Comparison of ENCODE assay signal across 15 cellular contexts in the genomic region with DNA sequence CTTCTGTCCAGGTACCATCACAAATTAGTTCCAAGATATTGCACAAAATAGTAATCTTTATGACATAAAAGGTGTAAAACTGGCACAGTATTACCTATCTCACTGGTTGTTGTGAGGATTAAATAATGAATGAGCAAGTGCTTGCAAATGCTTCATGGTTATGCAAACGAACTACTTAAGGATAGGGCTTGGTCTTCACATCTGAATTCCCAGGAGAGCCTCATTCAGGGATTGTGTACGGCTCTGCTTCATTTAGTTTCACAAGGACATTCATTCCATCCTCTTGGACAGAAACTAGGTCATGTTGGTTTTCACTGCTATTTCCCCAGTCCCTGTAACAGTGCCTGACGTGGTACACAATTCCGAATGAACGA. TPM values are rescaled to one million over a fixed set of nuclear protein-coding genes. Genes with fewer than 3 reads are reported as not detected.
DNase-seq lines count a peak whose midpoint lies in the region; ATAC-seq, FAIRE-seq and TF ChIP-seq lines count a peak whose summit lies in the region.
"Had no signal": no experiment of that assay in that cellular context is flagged by ENCODE, and none has a peak within 500 bp of the region (broad histone marks: within the 10 kb centered on the region; RNA-seq: fewer than 3 reads in every experiment).

No MANE protein-coding gene starts in this region.

- no peak overlapping the region for H3K27ac ChIP-seq in GM23338 (ENCODE audit: low read depth)
- no peak overlapping the region for H3K27ac ChIP-seq in H1 (ENCODE audit: low read depth, low read length)
- H3K27ac ChIP-seq in gastrocnemius medialis = no peak overlapping the region

- ATAC-seq in GM23338 = peak; percentile 40; the same call in 2 of the 3 replicates
- no peak for ATAC-seq in GM21526 (IDR thresholded peaks at IDR 0.05; ENCODE audit: low FRiP score, unreplicated experiment)
- no peak for ATAC-seq in gastrocnemius medialis

- TF ChIP-seq RAD21 in H1 (IDR thresholded peaks at IDR 0.05 in 1 of 2, conservative IDR thresholded peaks at IDR 0.05 in 1 of 2; ENCODE audit: low read depth in 2 of 2, low read length in 2 of 2) = no peak

- POLR2A ChIA-PET in H1 (lab: Charles Lee; ENCODE audit: partially characterized antibody) = no interaction called here

- no peak overlapping the region for H3K9ac ChIP-seq in H1 (replicated peaks in 1 of 4; ENCODE audit: extremely low read depth in 1 of 4, low read depth in 3 of 4, low read length in 3 of 4)

- H2BK20ac ChIP-seq in H1 (ENCODE audit: low read length) = no peak overlapping the region

- H3K4me1 ChIP-seq in GM23338 (ENCODE audit: insufficient read depth) (peaks cover 16% of the 10 kb centered on the region), H1 (replicated peaks in 1 of 4; ENCODE audit: control insufficient read depth in 3 of 4, insufficient read depth in 4 of 4, low read length in 3 of 4) (peaks cover 0 to 10% (median 4%) of the 10 kb centered on the region in 4 experiments; a peak in 4 of 7 replicates), gastrocnemius medialis (no peaks in the 10 kb centered on the region)

- H3K36me3 ChIP-seq in GM23338 (ENCODE audit: insufficient read depth) = no peaks in the 10 kb centered on the region
- H3K36me3 ChIP-seq in H1 (ENCODE audit: control insufficient read depth in 2 of 4, insufficient read depth in 4 of 4, low read length in 3 of 4) = no peaks in the 10 kb centered on the region
- H3K36me3 ChIP-seq in gastrocnemius medialis = no peaks in the 10 kb centered on the region

- no peak overlapping the region for H2BK120ac ChIP-seq in H1 (replicated peaks; ENCODE audit: low read depth, low read length)

- H3K4ac ChIP-seq in H1 (replicated peaks; ENCODE audit: insufficient read length, low read depth, low read length) = no peak overlapping the region

- H3K4me3 ChIP-seq in GM23338 (no peak overlapping the region), H1 (ENCODE audit: extremely low read depth in 1 of 4, insufficient read depth in 2 of 4, low read depth in 3 of 4, low read length in 4 of 4) (0 out of 8 replicates have a peak overlapping the region, but pooled peaks of 1 of the 4 experiments have one; percentile 13), gastrocnemius medialis (no peak overlapping the region)
- H3K4me3 ChIP-seq: skin epidermis had no signal

- H3K27ac Mint-ChIP-seq in GM23338 = no peak overlapping the region
- peak overlapping the region; percentile 70 for H3K27ac Mint-ChIP-seq in osteocyte (ENCODE audit: unreplicated experiment)
- H3K27ac Mint-ChIP-seq: CD4-positive, alpha-beta T cell; T-helper 17 cell had no signal

- H3K23me2 ChIP-seq in H1 (ENCODE audit: low read depth, low read length) = no peaks in the 10 kb centered on the region

- H3F3A ChIP-seq in GM23338 (replicated peaks; ENCODE audit: low read depth) = no peaks in the 10 kb centered on the region

- H3K4me2 ChIP-seq in GM23338 (peak overlapping the region; percentile 36; the same call in 1 of the 2 replicates), H1 (ENCODE audit: insufficient read depth in 1 of 2, low read depth in 2 of 2, low read length in 2 of 2) (peak overlapping the region in 1 of 2 experiments; percentile 26; a peak in 1 of 4 replicates)

- 78% methylated on average over 5 of the region's 5 CpGs; no CpG with 5 or more reads in 1 of the 2 experiments for WGBS in H1 (ENCODE audit: extremely low coverage in 1 of 2, insufficient coverage in 1 of 2, insufficient read length in 1 of 2, insufficient replicate concordance in 2 of 2, low coverage in 1 of 2, low lambda C conversion rate in 2 of 2, missing lambda C conversion rate in 1 of 2), 2 experiments

- H3K9me3 ChIP-seq in H1 (ENCODE audit: insufficient read depth in 2 of 2, low read depth in 1 of 2, low read length in 1 of 2) = peaks cover 3 to 5% of the 10 kb centered on the region in 2 experiments; a peak in 1 of 4 replicates
- H3K9me3 ChIP-seq in gastrocnemius medialis = no peaks in the 10 kb centered on the region

- CTCF ChIA-PET in H1 (lab: Charles Lee; ENCODE audit: partially characterized antibody) = no interaction called here

- H2BK5ac ChIP-seq in H1 (ENCODE audit: low read depth, low read length) = no peak overlapping the region

- H3K4me3 Mint-ChIP-seq in GM23338 (no peak overlapping the region), osteocyte (ENCODE audit: unreplicated experiment) (no peak overlapping the region)
- H3K4me3 Mint-ChIP-seq: CD4-positive, alpha-beta T cell; T-helper 17 cell had no signal

- FAIRE-seq in H1 (lab: Jason Lieb, UNC) = peak; percentile 66
- FAIRE-seq: endometrium had no signal

- in situ Hi-C loops in ACHN (cut with HindIII; ENCODE audit: low pct_ligation_motif_present, low pct_unique_long_range_greater_than_20kb, low sequenced_read_pairs) = no loop called here
- in situ Hi-C loops in gastrocnemius medialis (cut with MboI; ENCODE audit: low sequenced_read_pairs in 4 of 4) = no loop called here

- H2BK12ac ChIP-seq in H1 (ENCODE audit: low read depth, low read length) = no peak overlapping the region

- H3K36me3 Mint-ChIP-seq in GM23338 (ENCODE audit: low read depth) (peaks cover 8% of the 10 kb centered on the region; the same call in 2 of the 3 replicates), osteocyte (ENCODE audit: unreplicated experiment) (peaks cover 2% of the 10 kb centered on the region)

- H2BK15ac ChIP-seq in H1 (ENCODE audit: low read length) = no peak overlapping the region; the same call in 1 of the 2 replicates

- H4K20me1 ChIP-seq in GM23338 (replicated peaks; ENCODE audit: insufficient read depth) (no peaks in the 10 kb centered on the region), H1 (replicated peaks in 1 of 2; ENCODE audit: control insufficient read depth in 1 of 2, insufficient read depth in 2 of 2, low read length in 2 of 2) (no peaks in the 10 kb centered on the region)

- intact Hi-C loops in gastrocnemius medialis (cut with DNase I; ENCODE audit: low total_unique reads) = no loop called here

- no peak overlapping the region for H2AK5ac ChIP-seq in H1 (ENCODE audit: low read depth, low read length)

- peak overlapping the region; percentile 48 for H4K5ac ChIP-seq in H1 (ENCODE audit: insufficient read length, low read depth, low read length)

- H3K56ac ChIP-seq in H1 (replicated peaks; ENCODE audit: insufficient read length, low read depth, low read length) = no peak overlapping the region

- no peak overlapping the region for H3K14ac ChIP-seq in H1 (ENCODE audit: insufficient read length)

- H2AFZ ChIP-seq in GM23338 = no peak overlapping the region
- H2AFZ ChIP-seq in H1 (ENCODE audit: low read length) = no peak overlapping the region

- H3K79me2 ChIP-seq in GM23338 (replicated peaks; ENCODE audit: insufficient read depth) = no peaks in the 10 kb centered on the region
- H3K79me2 ChIP-seq in H1 (ENCODE audit: control insufficient read depth in 1 of 2, insufficient read depth in 2 of 2, low read length in 2 of 2) = no peaks in the 10 kb centered on the region

- TF ChIP-seq POLR2A in H1 (IDR thresholded peaks at IDR 0.05; ENCODE audit: control extremely low read depth in 1 of 2, low read depth in 2 of 2, low read length in 2 of 2) (no peak), gastrocnemius medialis (IDR thresholded peaks at IDR 0.05) (no peak)

- no peaks in the 10 kb centered on the region; the same call in 1 of the 2 replicates for H3K27me3 ChIP-seq in GM23338 (ENCODE audit: insufficient read depth)
- no peaks in the 10 kb centered on the region for H3K27me3 ChIP-seq in H1 (replicated peaks in 1 of 4; ENCODE audit: control insufficient read depth in 3 of 4, extremely low read depth in 1 of 4, insufficient read depth in 3 of 4, low read length in 3 of 4)
- H3K27me3 ChIP-seq in gastrocnemius medialis = no peaks in the 10 kb centered on the region

- H4K91ac ChIP-seq in H1 (replicated peaks; ENCODE audit: insufficient read length, low read length) = peak overlapping the region; percentile 72

- no peaks in the 10 kb centered on the region; the same call in 1 of the 2 replicates for H3K9me2 ChIP-seq in GM23338 (ENCODE audit: insufficient read depth)

- H3K23ac ChIP-seq in H1 (ENCODE audit: insufficient read length) = no peak overlapping the region

- TF ChIP-seq CTCF in GM23338 (conservative IDR thresholded peaks at IDR 0.05; ENCODE audit: low read depth in 2 of 2) (no peak), H1 (IDR thresholded peaks at IDR 0.05; ENCODE audit: control extremely low read depth in 1 of 3, insufficient read depth in 1 of 3, low read depth in 1 of 3, low read length in 3 of 3) (no peak), osteocyte (IDR thresholded peaks at IDR 0.05) (no peak), gastrocnemius medialis (IDR thresholded peaks at IDR 0.05 in 4 of 5, conservative IDR thresholded peaks at IDR 0.05 in 1 of 5) (no peak)

- peaks cover 9% of the 10 kb centered on the region for H3K27me3 Mint-ChIP-seq in GM23338 (ENCODE audit: insufficient read depth, low read depth, poor library complexity)
- H3K27me3 Mint-ChIP-seq in osteocyte (ENCODE audit: unreplicated experiment) = peaks cover 3% of the 10 kb centered on the region
- H3K27me3 Mint-ChIP-seq: CD4-positive, alpha-beta T cell had no signal

- no peaks in the 10 kb centered on the region for H3K79me1 ChIP-seq in H1 (ENCODE audit: low read depth, low read length)

- no peak for TF ChIP-seq EP300 in H1 (IDR thresholded peaks at IDR 0.05; ENCODE audit: borderline replicate concordance in 1 of 2, low read depth in 2 of 2, low read length in 2 of 2)

- no peak overlapping the region for H3K18ac ChIP-seq in H1 (ENCODE audit: extremely low read depth, low read length)

- H3K9me3 Mint-ChIP-seq in GM23338 (peaks cover 12% of the 10 kb centered on the region), osteocyte (ENCODE audit: unreplicated experiment) (peaks cover 27% of the 10 kb centered on the region)

- peak; percentile 22 for DNase-seq in GM23338 (ENCODE audit: low spot score)
- DNase-seq in NCI-H526 (lab: John Stamatoyannopoulos, UW) = peak; percentile 36 to 60
- DNase-seq in H1 (ENCODE audit: low read depth in 1 of 2, low spot score in 2 of 2) = no peak
- DNase-seq in osteocyte (ENCODE audit: extremely low spot score, unreplicated experiment) = no peak
- no peak for DNase-seq in SK-N-DZ (ENCODE audit: low spot score)
- DNase-seq in ACHN = no peak
- no peak for DNase-seq in gastrocnemius medialis
- DNase-seq: CD4-positive, alpha-beta T cell; GF-D8; H7; hypothalamus; T-helper 17 cell had no signal

- no peak overlapping the region for H4K8ac ChIP-seq in H1 (ENCODE audit: extremely low read depth, insufficient read depth, low read length)

- H3K4me1 Mint-ChIP-seq in GM23338 (peaks cover 15% of the 10 kb centered on the region), osteocyte (ENCODE audit: unreplicated experiment) (peaks cover 31% of the 10 kb centered on the region)
- H3K4me1 Mint-ChIP-seq: T-helper 17 cell had no signal

RNA-seq across cellular contexts. Expression of a gene that starts 12.1 kb away (rescaled TPM):
- 0.16 and 0.21 TPM in 2 replicates for total RNA-seq in GM23338 (2014; rRNA removed; shearing (Covaris generic))
- not detected in 2 replicates for polyA plus RNA-seq in GM23338 (2016; fragmentation: Nextera tagmentation; extraction: Ambion mirVana)
- 0.07 and 0.13 TPM in 2 replicates for total RNA-seq in H1 (2021; fragmentation: NEBNext Ultra II Directional; extraction: Animal tissue kit (Norgen Biotek cat#: 25700))
- polyA plus RNA-seq in H1 (2011; rRNA removed) = 0.02 and 0.09 TPM in 2 replicates
- 0.01 TPM for polyA plus RNA-seq in H1 (2011; cell fraction: cytosol; rRNA removed)
- 0.03 TPM for polyA plus RNA-seq in H1 (2011; cell fraction: nucleus; rRNA removed)
- 0.05 to 0.12 TPM in 2 of 4 replicates, not detected in the others for polyA plus RNA-seq in H1 (2012, experiment 1 of 2)
- not detected for polyA plus RNA-seq in H1 (2012, experiment 2 of 2)
- 0.02 TPM for polyA plus RNA-seq in H1 (2013, experiment 1 of 2)
- polyA plus RNA-seq in H1 (2013, experiment 2 of 2) = 0.06 TPM
- polyA minus RNA-seq in H1 (2011; rRNA and poly(A)+ RNA removed) = 0.06 and 0.17 TPM in 2 replicates
- 0.15 TPM for polyA minus RNA-seq in H1 (2011; cell fraction: cytosol; rRNA and poly(A)+ RNA removed)
- polyA minus RNA-seq in H1 (2011; cell fraction: nucleus; rRNA and poly(A)+ RNA removed) = 0.20 TPM
- 0.63 and 1.1 TPM in 2 replicates for total RNA-seq in osteocyte
- 0.05 TPM in 1 of 2 replicates, not detected in the other for polyA plus RNA-seq in SK-N-DZ (2014; cell fraction: cytosol; rRNA removed)
- not detected in 2 replicates for polyA plus RNA-seq in SK-N-DZ (2014; cell fraction: nucleus; rRNA removed)
- under 1 TPM in 2 of 4 donors, not detected in 2; 0.03 to 0.10 TPM for total RNA-seq in gastrocnemius medialis
- total RNA-seq: CD4-positive, alpha-beta T cell; H7; T-helper 17 cell had no signal

Comparison
In these comparisons a context has a peak if more than half of its experiments do, and no peak if none do; other contexts are left out.
1. DNase-seq: peak in GM23338 (single experiment) and NCI-H526 (2 of 2); none in H1 (0 of 2), osteocyte (single experiment), SK-N-DZ (single experiment), ACHN (single experiment) and gastrocnemius medialis (0 of 2).